ENCODE assay signal across 1 cellular context in genomic region chr18:35730738-35731370, GRCh38.
A peak's percentile ranks its signal among the peaks of the same experiment; 100 is the strongest.
TF ChIP-seq lines count a peak whose summit lies in the region.

No MANE protein-coding gene starts in this region.

TF ChIP-seq in K562, 482 proteins besides CTCF, POLR2A, EP300 and RAD21 (continued from another document and continues in another):
- TF ChIP-seq PREB (CRISPR knock-in tag; IDR thresholded peaks at IDR 0.05) = no peak
- TF ChIP-seq MAFG (tag; conservative IDR thresholded peaks at IDR 0.05) = peak; percentile 28; the same call in 1 of the 2 replicates
- 0 out of 2 replicates have a peak, but pooled peaks have one; percentile 6 for TF ChIP-seq ETV1 (tag; conservative IDR thresholded peaks at IDR 0.05; ENCODE audit: low read depth)
- TF ChIP-seq HINFP (tag; conservative IDR thresholded peaks at IDR 0.05; ENCODE audit: low read depth) = peak; percentile 42; the same call in 1 of the 2 replicates
- TF ChIP-seq ZNF124 (CRISPR knock-in tag; IDR thresholded peaks at IDR 0.05) = no peak
- no peak for TF ChIP-seq FUS (optimal IDR thresholded peaks at IDR 0.05; ENCODE audit: low read depth, low read length)
- peak; percentile 89 for TF ChIP-seq SMAD4 (CRISPR knock-in tag; conservative IDR thresholded peaks at IDR 0.05)
- TF ChIP-seq HNRNPL (IDR thresholded peaks at IDR 0.05; ENCODE audit: low read depth, low read length) = no peak
- no peak for TF ChIP-seq GTF2B (IDR thresholded peaks at IDR 0.05; ENCODE audit: extremely low read depth, insufficient read length)
- peak; percentile 40; the same call in 1 of the 2 replicates for TF ChIP-seq DPF2 (IDR thresholded peaks at IDR 0.05)
- TF ChIP-seq ZBTB26 (CRISPR knock-in tag; IDR thresholded peaks at IDR 0.05) = no peak
- TF ChIP-seq ZNF449 (CRISPR knock-in tag; IDR thresholded peaks at IDR 0.05) = no peak
- TF ChIP-seq MGA (IDR thresholded peaks at IDR 0.05) = no peak
- no peak for TF ChIP-seq SP2 (IDR thresholded peaks at IDR 0.05; ENCODE audit: extremely low read depth, low read depth, low read length, poor library complexity, severe bottlenecking)
- peak; percentile 83 for TF ChIP-seq NFXL1 (CRISPR knock-in tag; IDR thresholded peaks at IDR 0.05)
- no peak for TF ChIP-seq KDM1A (IDR thresholded peaks at IDR 0.05)
- peak in 1 of 3 experiments; percentile 65; a peak in 1 of 6 replicates for TF ChIP-seq ZBTB11 (CRISPR knock-in tag; IDR thresholded peaks at IDR 0.05)
- TF ChIP-seq MXD1 (CRISPR knock-in tag; IDR thresholded peaks at IDR 0.05; ENCODE audit: borderline replicate concordance, poor library complexity, severe bottlenecking) = no peak
- TF ChIP-seq GTF3C2 (IDR thresholded peaks at IDR 0.05; ENCODE audit: borderline replicate concordance, extremely low read depth, insufficient read length) = no peak
- TF ChIP-seq C11orf30 (IDR thresholded peaks at IDR 0.05; ENCODE audit: low read depth) = peak; percentile 33; the same call in 1 of the 2 replicates
- peak; percentile 85 for TF ChIP-seq ZNF311 (CRISPR knock-in tag; IDR thresholded peaks at IDR 0.05)
- TF ChIP-seq THAP7 (CRISPR knock-in tag; IDR thresholded peaks at IDR 0.05) = no peak
- no peak for TF ChIP-seq EWSR1 (IDR thresholded peaks at IDR 0.05; ENCODE audit: borderline replicate concordance, low read depth, partially characterized antibody)
